ENCODE assay signal across 8 cellular contexts in the genomic region with DNA sequence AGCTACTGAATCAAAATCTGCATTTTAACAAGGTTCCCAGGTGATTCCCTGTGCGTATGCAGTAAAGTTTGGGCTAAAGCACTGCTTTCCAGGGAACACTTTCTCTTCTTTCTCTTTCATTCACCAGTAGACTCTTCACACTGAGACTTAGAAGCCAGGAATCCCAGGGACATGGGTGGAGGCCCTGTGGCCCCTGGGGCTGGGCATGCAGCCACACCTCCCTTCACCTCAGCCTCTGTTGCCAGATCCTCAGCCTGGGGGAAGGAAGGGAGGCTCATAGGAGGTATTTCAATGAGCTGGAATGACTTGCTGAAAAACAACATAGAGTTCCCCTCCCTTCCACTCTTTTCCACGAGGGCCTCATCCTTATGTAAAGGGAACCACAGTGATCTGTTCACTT. TPM values are rescaled to one million over a fixed set of nuclear protein-coding genes. Genes with fewer than 3 reads are reported as not detected.
A peak's percentile ranks its signal among the peaks of the same experiment; 100 is the strongest.
DNase-seq lines count a peak whose midpoint lies in the region; ATAC-seq and TF ChIP-seq lines count a peak whose summit lies in the region.

No MANE protein-coding gene starts in this region.

- no peak overlapping the region for H3K4me3 ChIP-seq in KMS-11 (IDR thresholded peaks at IDR 0.05; ENCODE audit: insufficient read depth, low read depth, low read length)

- H3K4me3 Mint-ChIP-seq in dendritic cell treated with granulocyte-macrophage colony-stimulating factor and Interleukin-4, amounts not matched to agents 40 ng/mL and 50 ng/mL, for 4 days, result peak overlapping the region; percentile 79
- H3K4me3 Mint-ChIP-seq in natural killer cell, result peak overlapping the region; percentile 95

- no peaks in the 10 kb centered on the region for H4K20me1 ChIP-seq in KMS-11 (ENCODE audit: insufficient read depth)

- peak overlapping the region; percentile 68; the same call in 1 of the 2 replicates for H3K9ac ChIP-seq in KMS-11

- peaks cover 15% of the 10 kb centered on the region; the same call in 1 of the 2 replicates for H3K79me2 ChIP-seq in KMS-11 (ENCODE audit: insufficient read depth, low read depth)

- peak overlapping the region; percentile 89 for H3K4me2 ChIP-seq in KMS-11

- no peaks in the 10 kb centered on the region for H3K9me3 Mint-ChIP-seq in dendritic cell treated with granulocyte-macrophage colony-stimulating factor and Interleukin-4, amounts not matched to agents 40 ng/mL and 50 ng/mL, for 4 days
- no peaks in the 10 kb centered on the region for H3K9me3 Mint-ChIP-seq in natural killer cell

- peak overlapping the region; percentile 74; the same call in 1 of the 2 replicates for H3K27ac ChIP-seq in KMS-11

- no peak for ATAC-seq in natural killer cell

- DNase-seq in CD1c-positive myeloid dendritic cell (ENCODE audit: extremely low spot score), result peak; percentile 26
- DNase-seq in natural killer cell, result no peak
- DNase-seq in germinal center (ENCODE audit: low spot score), result no peak
- DNase-seq in NCI-H2171 (lab: John Stamatoyannopoulos, UW), result no peak
- no peak for DNase-seq in COR-L47 (lab: John Stamatoyannopoulos, UW)
- DNase-seq in amygdala (lab: John Stamatoyannopoulos, UW), result no peak

- H3K27ac Mint-ChIP-seq in dendritic cell treated with granulocyte-macrophage colony-stimulating factor and Interleukin-4, amounts not matched to agents 40 ng/mL and 50 ng/mL, for 4 days, result peak overlapping the region; percentile 99
- peak overlapping the region; percentile 93 for H3K27ac Mint-ChIP-seq in natural killer cell

- no peak overlapping the region for H2AFZ ChIP-seq in KMS-11 (ENCODE audit: low read depth)

- H3K27me3 ChIP-seq in KMS-11 (ENCODE audit: insufficient read depth, low read depth), result no peaks in the 10 kb centered on the region

- peaks cover 69% of the 10 kb centered on the region for H3K4me1 Mint-ChIP-seq in dendritic cell treated with granulocyte-macrophage colony-stimulating factor and Interleukin-4, amounts not matched to agents 40 ng/mL and 50 ng/mL, for 4 days (ENCODE audit: low read depth)
- peaks cover 30 to 31% of the 10 kb centered on the region in 2 donors for H3K4me1 Mint-ChIP-seq in natural killer cell

- intact Hi-C loops in dendritic cell treated with granulocyte-macrophage colony-stimulating factor and Interleukin-4, amounts not matched to agents 40 ng/mL and 50 ng/mL, for 4 days (cut with micrococcal nuclease), result loop anchor here (2.0 kb wide), 2 partner anchors 27 to 65 kb away; no protein-coding TSS in a partner anchor
- intact Hi-C loops in natural killer cell (cut with micrococcal nuclease), result loop anchor here (5.0 kb wide), 1 partner anchor 51 kb away; a partner anchor contains a TSS

- H3K36me3 ChIP-seq in KMS-11 (ENCODE audit: insufficient read depth), result no peaks in the 10 kb centered on the region

- H3K36me3 Mint-ChIP-seq in dendritic cell treated with granulocyte-macrophage colony-stimulating factor and Interleukin-4, amounts not matched to agents 40 ng/mL and 50 ng/mL, for 4 days (ENCODE audit: low read depth), result peaks cover 46% of the 10 kb centered on the region
- no peaks in the 10 kb centered on the region for H3K36me3 Mint-ChIP-seq in natural killer cell

- H3K4me1 ChIP-seq in KMS-11 (ENCODE audit: low read depth, poor library complexity, severe bottlenecking), result peaks cover 29% of the 10 kb centered on the region

- TF ChIP-seq CTCF in KMS-11 (conservative IDR thresholded peaks at IDR 0.05; ENCODE audit: low read depth, low read length), result no peak
- no peak for TF ChIP-seq CTCF in natural killer cell (IDR thresholded peaks at IDR 0.05)

- H3K27me3 Mint-ChIP-seq in dendritic cell treated with granulocyte-macrophage colony-stimulating factor and Interleukin-4, amounts not matched to agents 40 ng/mL and 50 ng/mL, for 4 days, result no peaks in the 10 kb centered on the region
- H3K27me3 Mint-ChIP-seq in natural killer cell (ENCODE audit: low read depth in 2 of 2), result no peaks in the 10 kb centered on the region

RNA-seq across cellular contexts. Expression of a gene that starts 1.2 kb away (rescaled TPM):
- 10 to 100 TPM; 18.2 to 21.7 (median 20.6) TPM for total RNA-seq in natural killer cell

RNA-seq across cellular contexts. Expression of a gene that starts 5.3 kb away (rescaled TPM):
- 10 to 100 TPM; 46.9 to 54.0 (median 51.8) TPM for total RNA-seq in natural killer cell

RNA-seq across cellular contexts. Expression of a gene that starts 51.7 kb away (rescaled TPM):
- total RNA-seq in natural killer cell, result 100 to 1,000 TPM in 1 of 3 donors, 10 to 100 TPM in 2; 79.2 to 100 (median 91.9) TPM

RNA-seq across cellular contexts. Expression of a gene that starts 57.0 kb away (rescaled TPM):
- total RNA-seq in natural killer cell, result 10 to 100 TPM; 11.3 to 13.9 (median 11.5) TPM
